In the genomic region with DNA sequence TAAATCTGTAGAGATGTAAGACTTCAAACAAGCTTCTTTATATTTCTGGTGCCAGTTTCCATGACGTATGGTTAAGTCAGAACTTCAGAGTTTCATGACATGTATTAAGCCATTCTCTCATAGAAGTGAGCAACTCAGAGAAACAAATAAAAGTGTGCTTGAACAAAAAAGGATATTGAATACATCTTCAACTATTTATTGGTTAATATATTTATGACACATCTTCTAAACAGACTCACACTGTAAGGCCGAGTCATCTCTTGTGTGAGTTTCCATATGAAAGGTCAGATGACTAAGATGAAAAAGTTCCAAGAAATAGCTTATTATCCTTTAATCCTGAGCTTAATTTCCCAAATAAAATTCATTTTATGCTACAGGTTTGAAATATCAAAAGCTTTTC, we compare ENCODE assay signal across 1 cellular context.
TF ChIP-seq lines count a peak whose summit lies in the region.

No MANE protein-coding gene starts in this region.

TF ChIP-seq in GM23338, 12 proteins besides CTCF, POLR2A, EP300 and RAD21 (continued from another document):
- TF ChIP-seq, protein P1, sequence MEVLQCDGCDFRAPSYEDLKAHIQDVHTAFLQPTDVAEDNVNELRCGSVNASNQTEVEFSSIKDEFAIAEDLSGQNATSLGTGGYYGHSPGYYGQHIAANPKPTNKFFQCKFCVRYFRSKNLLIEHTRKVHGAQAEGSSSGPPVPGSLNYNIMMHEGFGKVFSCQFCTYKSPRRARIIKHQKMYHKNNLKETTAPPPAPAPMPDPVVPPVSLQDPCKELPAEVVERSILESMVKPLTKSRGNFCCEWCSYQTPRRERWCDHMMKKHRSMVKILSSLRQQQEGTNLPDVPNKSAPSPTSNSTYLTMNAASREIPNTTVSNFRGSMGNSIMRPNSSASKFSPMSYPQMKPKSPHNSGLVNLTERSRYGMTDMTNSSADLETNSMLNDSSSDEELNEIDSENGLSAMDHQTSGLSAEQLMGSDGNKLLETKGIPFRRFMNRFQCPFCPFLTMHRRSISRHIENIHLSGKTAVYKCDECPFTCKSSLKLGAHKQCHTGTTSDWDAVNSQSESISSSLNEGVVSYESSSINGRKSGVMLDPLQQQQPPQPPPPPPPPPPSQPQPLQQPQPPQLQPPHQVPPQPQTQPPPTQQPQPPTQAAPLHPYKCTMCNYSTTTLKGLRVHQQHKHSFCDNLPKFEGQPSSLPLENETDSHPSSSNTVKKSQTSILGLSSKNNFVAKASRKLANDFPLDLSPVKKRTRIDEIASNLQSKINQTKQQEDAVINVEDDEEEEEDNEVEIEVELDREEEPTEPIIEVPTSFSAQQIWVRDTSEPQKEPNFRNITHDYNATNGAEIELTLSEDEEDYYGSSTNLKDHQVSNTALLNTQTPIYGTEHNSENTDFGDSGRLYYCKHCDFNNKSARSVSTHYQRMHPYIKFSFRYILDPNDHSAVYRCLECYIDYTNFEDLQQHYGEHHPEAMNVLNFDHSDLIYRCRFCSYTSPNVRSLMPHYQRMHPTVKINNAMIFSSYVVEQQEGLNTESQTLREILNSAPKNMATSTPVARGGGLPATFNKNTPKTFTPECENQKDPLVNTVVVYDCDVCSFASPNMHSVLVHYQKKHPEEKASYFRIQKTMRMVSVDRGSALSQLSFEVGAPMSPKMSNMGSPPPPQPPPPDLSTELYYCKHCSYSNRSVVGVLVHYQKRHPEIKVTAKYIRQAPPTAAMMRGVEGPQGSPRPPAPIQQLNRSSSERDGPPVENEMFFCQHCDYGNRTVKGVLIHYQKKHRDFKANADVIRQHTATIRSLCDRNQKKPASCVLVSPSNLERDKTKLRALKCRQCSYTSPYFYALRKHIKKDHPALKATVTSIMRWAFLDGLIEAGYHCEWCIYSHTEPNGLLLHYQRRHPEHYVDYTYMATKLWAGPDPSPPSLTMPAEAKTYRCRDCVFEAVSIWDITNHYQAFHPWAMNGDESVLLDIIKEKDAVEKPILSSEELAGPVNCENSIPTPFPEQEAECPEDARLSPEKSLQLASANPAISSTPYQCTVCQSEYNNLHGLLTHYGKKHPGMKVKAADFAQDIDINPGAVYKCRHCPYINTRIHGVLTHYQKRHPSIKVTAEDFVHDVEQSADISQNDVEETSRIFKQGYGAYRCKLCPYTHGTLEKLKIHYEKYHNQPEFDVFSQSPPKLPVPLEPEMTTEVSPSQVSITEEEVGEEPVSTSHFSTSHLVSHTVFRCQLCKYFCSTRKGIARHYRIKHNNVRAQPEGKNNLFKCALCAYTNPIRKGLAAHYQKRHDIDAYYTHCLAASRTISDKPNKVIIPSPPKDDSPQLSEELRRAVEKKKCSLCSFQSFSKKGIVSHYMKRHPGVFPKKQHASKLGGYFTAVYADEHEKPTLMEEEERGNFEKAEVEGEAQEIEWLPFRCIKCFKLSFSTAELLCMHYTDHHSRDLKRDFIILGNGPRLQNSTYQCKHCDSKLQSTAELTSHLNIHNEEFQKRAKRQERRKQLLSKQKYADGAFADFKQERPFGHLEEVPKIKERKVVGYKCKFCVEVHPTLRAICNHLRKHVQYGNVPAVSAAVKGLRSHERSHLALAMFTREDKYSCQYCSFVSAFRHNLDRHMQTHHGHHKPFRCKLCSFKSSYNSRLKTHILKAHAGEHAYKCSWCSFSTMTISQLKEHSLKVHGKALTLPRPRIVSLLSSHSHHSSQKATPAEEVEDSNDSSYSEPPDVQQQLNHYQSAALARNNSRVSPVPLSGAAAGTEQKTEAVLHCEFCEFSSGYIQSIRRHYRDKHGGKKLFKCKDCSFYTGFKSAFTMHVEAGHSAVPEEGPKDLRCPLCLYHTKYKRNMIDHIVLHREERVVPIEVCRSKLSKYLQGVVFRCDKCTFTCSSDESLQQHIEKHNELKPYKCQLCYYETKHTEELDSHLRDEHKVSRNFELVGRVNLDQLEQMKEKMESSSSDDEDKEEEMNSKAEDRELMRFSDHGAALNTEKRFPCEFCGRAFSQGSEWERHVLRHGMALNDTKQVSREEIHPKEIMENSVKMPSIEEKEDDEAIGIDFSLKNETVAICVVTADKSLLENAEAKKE (CRISPR knock-in tag; IDR thresholded peaks at IDR 0.05) = no peak
- TF ChIP-seq, protein P2, sequence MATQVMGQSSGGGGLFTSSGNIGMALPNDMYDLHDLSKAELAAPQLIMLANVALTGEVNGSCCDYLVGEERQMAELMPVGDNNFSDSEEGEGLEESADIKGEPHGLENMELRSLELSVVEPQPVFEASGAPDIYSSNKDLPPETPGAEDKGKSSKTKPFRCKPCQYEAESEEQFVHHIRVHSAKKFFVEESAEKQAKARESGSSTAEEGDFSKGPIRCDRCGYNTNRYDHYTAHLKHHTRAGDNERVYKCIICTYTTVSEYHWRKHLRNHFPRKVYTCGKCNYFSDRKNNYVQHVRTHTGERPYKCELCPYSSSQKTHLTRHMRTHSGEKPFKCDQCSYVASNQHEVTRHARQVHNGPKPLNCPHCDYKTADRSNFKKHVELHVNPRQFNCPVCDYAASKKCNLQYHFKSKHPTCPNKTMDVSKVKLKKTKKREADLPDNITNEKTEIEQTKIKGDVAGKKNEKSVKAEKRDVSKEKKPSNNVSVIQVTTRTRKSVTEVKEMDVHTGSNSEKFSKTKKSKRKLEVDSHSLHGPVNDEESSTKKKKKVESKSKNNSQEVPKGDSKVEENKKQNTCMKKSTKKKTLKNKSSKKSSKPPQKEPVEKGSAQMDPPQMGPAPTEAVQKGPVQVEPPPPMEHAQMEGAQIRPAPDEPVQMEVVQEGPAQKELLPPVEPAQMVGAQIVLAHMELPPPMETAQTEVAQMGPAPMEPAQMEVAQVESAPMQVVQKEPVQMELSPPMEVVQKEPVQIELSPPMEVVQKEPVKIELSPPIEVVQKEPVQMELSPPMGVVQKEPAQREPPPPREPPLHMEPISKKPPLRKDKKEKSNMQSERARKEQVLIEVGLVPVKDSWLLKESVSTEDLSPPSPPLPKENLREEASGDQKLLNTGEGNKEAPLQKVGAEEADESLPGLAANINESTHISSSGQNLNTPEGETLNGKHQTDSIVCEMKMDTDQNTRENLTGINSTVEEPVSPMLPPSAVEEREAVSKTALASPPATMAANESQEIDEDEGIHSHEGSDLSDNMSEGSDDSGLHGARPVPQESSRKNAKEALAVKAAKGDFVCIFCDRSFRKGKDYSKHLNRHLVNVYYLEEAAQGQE (IDR thresholded peaks at IDR 0.05; ENCODE audit: unreplicated experiment) = no peak
